In the genomic region with DNA sequence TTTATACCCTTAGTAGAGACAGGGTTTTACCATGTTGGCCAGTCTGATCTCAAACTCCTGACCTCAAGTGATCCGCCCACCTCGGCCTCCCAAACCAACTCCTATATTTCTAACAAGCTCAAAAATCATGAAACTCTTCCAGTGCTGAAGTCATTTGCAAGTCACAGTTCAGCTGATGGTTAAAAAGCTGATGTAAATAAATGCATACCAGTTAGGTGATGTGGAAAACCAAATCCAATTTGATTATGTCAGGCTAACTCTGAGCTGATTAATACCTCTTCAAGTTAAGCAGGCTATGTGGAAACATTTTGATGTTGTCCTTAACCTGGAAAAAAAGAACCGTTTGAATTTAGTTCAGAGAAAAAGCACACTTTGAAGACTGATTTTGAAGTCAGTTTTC, we compare ENCODE assay signal across 19 cellular contexts. TPM values are rescaled to one million over a fixed set of nuclear protein-coding genes. Genes with fewer than 3 reads are reported as not detected.
"Had no signal": no experiment of that assay in that cellular context is flagged by ENCODE, and none has a peak within 500 bp of the region (broad histone marks: within the 10 kb centered on the region; RNA-seq: fewer than 3 reads in every experiment).

No MANE protein-coding gene starts in this region.

- H3K36me3 Mint-ChIP-seq: activated CD4-positive, alpha-beta memory T cell treated with anti-CD3 and anti-CD28 coated beads for 36 hours; activated naive CD4-positive, alpha-beta T cell treated with anti-CD3 and anti-CD28 coated beads, Interleukin-2, amount 50 U/mL, for 72 hours had no signal

- H3K27me3 ChIP-seq: cardiac muscle cell, colonic mucosa, neutrophil, suprapubic skin, upper lobe of left lung had no signal

- H3K9me3 ChIP-seq: colonic mucosa, lower lobe of right lung, suprapubic skin had no signal

- H3K27ac Mint-ChIP-seq: activated CD4-positive, alpha-beta memory T cell treated with anti-CD3 and anti-CD28 coated beads for 36 hours; activated naive CD4-positive, alpha-beta T cell treated with anti-CD3 and anti-CD28 coated beads, Interleukin-2, amount 50 U/mL, for 72 hours; naive B cell; progenitor cell of endocrine pancreas had no signal

- H3K4me3 Mint-ChIP-seq: activated CD4-positive, alpha-beta memory T cell treated with anti-CD3 and anti-CD28 coated beads for 36 hours; activated T-cell treated with anti-CD3 and anti-CD28 coated beads, Interleukin-2, amount 50 U/mL, for 4 hours; naive B cell had no signal

- DNase-seq: activated CD4-positive, alpha-beta memory T cell treated with anti-CD3 and anti-CD28 coated beads for 36 hours; activated effector memory CD4-positive, alpha-beta T cell treated with anti-CD3 and anti-CD28 coated beads, Interleukin-2, amount 50 U/mL, for 16 hours; activated T-cell treated with anti-CD3 and anti-CD28 coated beads, Interleukin-2, amount 50 U/mL, for 4 hours; anterior cingulate cortex; colonic mucosa; hypothalamus; left cardiac atrium; lower lobe of right lung; midbrain; naive B cell; stimulated activated CD4-positive, alpha-beta T cell treated with anti-CD3 and anti-CD28 coated beads, Interleukin-12 subunit alpha, Interleukin-12 subunit beta, amount 100 ng/mL, for 4 hours; stimulated activated naive CD4-positive, alpha-beta T cell treated with Interleukin-2 at 50 U/mL for 16 hours; T-helper 9 cell; upper lobe of left lung had no signal

- ATAC-seq: activated naive CD4-positive, alpha-beta T cell treated with anti-CD3 and anti-CD28 coated beads, Interleukin-2, amount 50 U/mL, for 72 hours; activated T-cell treated with anti-CD3 and anti-CD28 coated beads, Interleukin-2, amount 50 U/mL, for 4 hours; left cardiac atrium; lower lobe of right lung had no signal

- H3K4me3 ChIP-seq: cardiac muscle cell, colonic mucosa, lower lobe of right lung, suprapubic skin, upper lobe of left lung had no signal

- H3K27ac ChIP-seq: cardiac muscle cell, colonic mucosa, lower lobe of right lung, neutrophil, suprapubic skin, upper lobe of left lung had no signal

- H3K36me3 ChIP-seq: colonic mucosa, lower lobe of right lung, neutrophil, upper lobe of left lung had no signal

- H3K4me1 ChIP-seq: colonic mucosa, lower lobe of right lung, suprapubic skin, upper lobe of left lung had no signal

RNA-seq across cellular contexts. Expression of gene TMEM252, which starts 51.0 kb away (rescaled TPM):
- total RNA-seq: activated CD4-positive, alpha-beta memory T cell treated with anti-CD3 and anti-CD28 coated beads for 36 hours; activated naive CD4-positive, alpha-beta T cell treated with anti-CD3 and anti-CD28 coated beads, Interleukin-2, amount 50 U/mL, for 72 hours; activated T-cell treated with anti-CD3 and anti-CD28 coated beads, Interleukin-2, amount 50 U/mL, for 4 hours; cardiac muscle cell; colonic mucosa; progenitor cell of endocrine pancreas; suprapubic skin; upper lobe of left lung had no signal
